In the genomic region with DNA sequence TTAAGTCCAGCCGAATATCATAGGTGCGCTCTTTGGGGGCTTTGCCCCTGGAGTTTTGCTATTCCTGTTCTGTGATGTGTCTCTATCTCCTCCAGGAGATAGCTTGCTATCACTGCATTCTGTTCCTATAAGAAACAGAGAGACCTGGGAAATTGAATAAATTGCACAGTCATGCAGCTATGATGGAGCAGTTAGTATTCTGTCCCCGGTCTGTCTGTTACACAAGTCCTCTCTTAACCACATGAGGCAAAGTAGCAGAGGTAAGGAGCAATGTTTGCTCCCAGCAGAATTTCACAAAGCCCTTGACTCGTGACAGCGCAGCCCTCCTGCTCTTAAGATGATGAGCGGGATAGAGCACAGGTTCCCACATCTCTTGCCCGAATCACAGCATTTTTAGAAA, we compare ENCODE assay signal across 26 cellular contexts.
"Had no signal": no experiment of that assay in that cellular context is flagged by ENCODE, and none has a peak within 500 bp of the region (broad histone marks: within the 10 kb centered on the region; RNA-seq: fewer than 3 reads in every experiment).

No MANE protein-coding gene starts in this region.

- ATAC-seq: activated CD8-positive, alpha-beta T cell treated with anti-CD3 and anti-CD28 coated beads for 36 hours; activated T-helper 17 cell treated with anti-CD3 and anti-CD28 coated beads, Interleukin-2, amount 50 U/mL, for 72 hours; effector memory CD8-positive, alpha-beta T cell; gastroesophageal sphincter; left cardiac atrium; left ventricle myocardium superior; pancreas; upper lobe of right lung had no signal

- H3K27me3 ChIP-seq: pancreas, suprapubic skin, upper lobe of right lung had no signal

- FAIRE-seq: astrocyte, keratinocyte, pancreas had no signal

- H3K9me3 ChIP-seq: pancreas, prostate gland, suprapubic skin, tibial artery, upper lobe of right lung had no signal

- H3K4me3 ChIP-seq: gastroesophageal sphincter, pancreas, prostate gland, smooth muscle cell, suprapubic skin, tibial artery, upper lobe of right lung had no signal

- H3K4me2 ChIP-seq: smooth muscle cell had no signal

- H3K27ac ChIP-seq: brain microvascular endothelial cell, gastroesophageal sphincter, pancreas, prostate gland, suprapubic skin, tibial artery, upper lobe of right lung had no signal

- H3K4me1 ChIP-seq: gastroesophageal sphincter, pancreas, prostate gland, suprapubic skin, tibial artery, upper lobe of right lung had no signal

- H3K36me3 ChIP-seq: brain microvascular endothelial cell, gastroesophageal sphincter, pancreas, prostate gland, suprapubic skin, tibial artery, upper lobe of right lung had no signal

- DNase-seq: activated B cell treated with CpG ODN at 0.5 μM for 24 hours; activated CD4-positive, alpha-beta T cell treated with anti-CD3 and anti-CD28 coated beads, Interleukin-2, amount 50 U/mL, for 1 hour; activated CD8-positive, alpha-beta T cell treated with anti-CD3 and anti-CD28 coated beads for 36 hours; activated gamma-delta T cell treated with Interleukin-2 at 50 U/mL for 16 hours; activated naive CD4-positive, alpha-beta T cell treated with anti-CD3 and anti-CD28 coated beads, Interleukin-2, amount 50 U/mL, for 16 hours; activated T-cell treated with anti-CD3 and anti-CD28 coated beads, Interleukin-2, amount 50 U/mL, for 24 hours; amniotic stem cell; brain microvascular endothelial cell; cortex of kidney; effector memory CD8-positive, alpha-beta T cell; hippocampal formation; left cardiac atrium; left ventricle myocardium superior; nucleus accumbens; pancreas; stimulated activated CD4-positive, alpha-beta T cell treated with anti-CD3 and anti-CD28 coated beads, Interleukin-15, amount 100 ng/mL, for 24 hours; stimulated activated naive CD4-positive, alpha-beta T cell; tibial artery; upper lobe of right lung had no signal
